8 cellular contexts compared by ENCODE assay signal in the genomic region with DNA sequence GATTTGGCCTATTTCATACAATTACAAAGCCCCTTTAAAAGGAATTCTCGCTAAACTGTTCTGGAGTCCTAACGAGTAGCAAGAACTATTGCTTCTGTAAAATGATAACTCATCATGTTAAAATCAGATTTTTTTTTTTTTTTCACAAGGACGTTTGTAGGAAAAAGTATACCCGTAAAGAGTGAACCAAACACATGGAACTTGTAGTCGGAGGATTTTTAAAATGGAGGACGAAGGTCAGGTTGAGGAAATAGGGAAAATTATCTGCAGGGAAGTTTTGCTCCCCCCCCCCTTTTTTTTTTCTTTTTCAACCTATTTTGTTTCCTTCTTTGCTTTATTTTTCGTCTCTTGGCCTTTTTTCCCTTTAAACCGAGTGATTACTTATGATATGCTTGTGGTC. TPM values are rescaled to one million over a fixed set of nuclear protein-coding genes. Genes with fewer than 3 reads are reported as not detected.
DNase-seq lines count a peak whose midpoint lies in the region; ATAC-seq and TF ChIP-seq lines count a peak whose summit lies in the region.

No MANE protein-coding gene starts in this region.

- peak; percentile 12 for DNase-seq in HT1080 (ENCODE audit: low read depth)
- no peak for DNase-seq in WTC11 (ENCODE audit: low spot score)
- peak; percentile 12 for DNase-seq in hepatocyte (ENCODE audit: low spot score)
- no peak for DNase-seq in stimulated activated effector memory CD8-positive, alpha-beta T cell treated with anti-CD3 and anti-CD28 coated beads, Interleukin-12 subunit alpha, Interleukin-12 subunit beta, amount 100 ng/mL, for 72 hours (ENCODE audit: low spot score in 2 of 2)
- no peak for DNase-seq in OCI-M2 (lab: John Stamatoyannopoulos, UW; ENCODE audit: unreplicated experiment)
- no peak for DNase-seq in SKM-1 (lab: John Stamatoyannopoulos, UW; ENCODE audit: unreplicated experiment)

- peaks cover 49% of the 10 kb centered on the region for H3K79me2 ChIP-seq in hepatocyte

- H2AFZ ChIP-seq in hepatocyte = peak overlapping the region; percentile 55

- H3K9me3 Mint-ChIP-seq in WTC11 = peaks cover 18% of the 10 kb centered on the region
- peaks cover 4% of the 10 kb centered on the region for H3K9me3 Mint-ChIP-seq in stimulated activated effector memory CD8-positive, alpha-beta T cell treated with anti-CD3 and anti-CD28 coated beads, Interleukin-12 subunit alpha, Interleukin-12 subunit beta, amount 100 ng/mL, for 72 hours

- H4K20me1 ChIP-seq in hepatocyte (ENCODE audit: insufficient read depth, poor library complexity, severe bottlenecking) = no peaks in the 10 kb centered on the region

- peaks cover 11% of the 10 kb centered on the region for H3K27me3 Mint-ChIP-seq in WTC11 (ENCODE audit: low read depth)

- POLR2A ChIA-PET in WTC11 (lab: Charles Lee) = interaction anchor here (0.6 kb wide), 1 partner anchor 152 kb away, joined by 4 read pairs; no protein-coding TSS in a partner anchor

- ATAC-seq in WTC11 (no peak), HG02623 (IDR thresholded peaks at IDR 0.05; ENCODE audit: unreplicated experiment) (no peak)
- no peak for ATAC-seq in stimulated activated effector memory CD8-positive, alpha-beta T cell treated with anti-CD3 and anti-CD28 coated beads, Interleukin-12 subunit alpha, Interleukin-12 subunit beta, amount 100 ng/mL, for 72 hours

- CTCF ChIA-PET in WTC11 (lab: Charles Lee) = no interaction called here

- 5% methylated on average over 8 of the region's 8 CpGs for WGBS in hepatocyte (ENCODE audit: low lambda C conversion rate, missing lambda C conversion rate)

- H3K4me3 ChIP-seq in hepatocyte = peak overlapping the region; percentile 85

- peaks cover 44% of the 10 kb centered on the region for H3K4me1 Mint-ChIP-seq in WTC11
- peaks cover 24% of the 10 kb centered on the region for H3K4me1 Mint-ChIP-seq in stimulated activated effector memory CD8-positive, alpha-beta T cell treated with anti-CD3 and anti-CD28 coated beads, Interleukin-12 subunit alpha, Interleukin-12 subunit beta, amount 100 ng/mL, for 72 hours

- H3K27me3 ChIP-seq in hepatocyte = no peaks in the 10 kb centered on the region

- H3K9me2 ChIP-seq in hepatocyte (replicated peaks; ENCODE audit: insufficient read depth) = no peaks in the 10 kb centered on the region

- H3K9me3 ChIP-seq in hepatocyte (ENCODE audit: low read depth) = no peaks in the 10 kb centered on the region

- no peaks in the 10 kb centered on the region for H3K4me1 ChIP-seq in hepatocyte (ENCODE audit: insufficient read depth)

- peaks cover 31% of the 10 kb centered on the region for H3K36me3 Mint-ChIP-seq in WTC11
- H3K36me3 Mint-ChIP-seq in stimulated activated effector memory CD8-positive, alpha-beta T cell treated with anti-CD3 and anti-CD28 coated beads, Interleukin-12 subunit alpha, Interleukin-12 subunit beta, amount 100 ng/mL, for 72 hours = peaks cover 39% of the 10 kb centered on the region

- no peaks in the 10 kb centered on the region for H3K36me3 ChIP-seq in hepatocyte (replicated peaks; ENCODE audit: insufficient read depth, low read depth)

- TF ChIP-seq CTCF in C4-2B (conservative IDR thresholded peaks at IDR 0.05) (no peak), WTC11 (IDR thresholded peaks at IDR 0.05) (no peak), hepatocyte (IDR thresholded peaks at IDR 0.05; ENCODE audit: poor library complexity) (no peak)

- peak overlapping the region; percentile 62; the same call in 1 of the 2 replicates for H3K27ac ChIP-seq in C4-2B
- H3K27ac ChIP-seq in hepatocyte = peak overlapping the region; percentile 96

- H3K4me3 Mint-ChIP-seq in WTC11 = peak overlapping the region; percentile 96
- H3K4me3 Mint-ChIP-seq in stimulated activated effector memory CD8-positive, alpha-beta T cell treated with anti-CD3 and anti-CD28 coated beads, Interleukin-12 subunit alpha, Interleukin-12 subunit beta, amount 100 ng/mL, for 72 hours = peak overlapping the region; percentile 92

- H3K27ac Mint-ChIP-seq in WTC11 = peak overlapping the region; percentile 99
- H3K27ac Mint-ChIP-seq in stimulated activated effector memory CD8-positive, alpha-beta T cell treated with anti-CD3 and anti-CD28 coated beads, Interleukin-12 subunit alpha, Interleukin-12 subunit beta, amount 100 ng/mL, for 72 hours = peak overlapping the region; percentile 96

- H3K4me2 ChIP-seq in hepatocyte = peak overlapping the region; percentile 75

TF ChIP-seq in WTC11, 78 proteins besides CTCF, POLR2A, EP300 and RAD21:
- no peak for TF ChIP-seq ETV6 (CRISPR knock-in tag; IDR thresholded peaks at IDR 0.05)
- no peak for TF ChIP-seq HMGA2 (CRISPR knock-in tag; IDR thresholded peaks at IDR 0.05)
- TF ChIP-seq FOXP1 (CRISPR knock-in tag; IDR thresholded peaks at IDR 0.05; ENCODE audit: borderline replicate concordance) = no peak
- TF ChIP-seq FOXP4 (CRISPR knock-in tag; IDR thresholded peaks at IDR 0.05) = no peak
- no peak for TF ChIP-seq ZNF416 (CRISPR knock-in tag; IDR thresholded peaks at IDR 0.05)
- TF ChIP-seq, protein P1, sequence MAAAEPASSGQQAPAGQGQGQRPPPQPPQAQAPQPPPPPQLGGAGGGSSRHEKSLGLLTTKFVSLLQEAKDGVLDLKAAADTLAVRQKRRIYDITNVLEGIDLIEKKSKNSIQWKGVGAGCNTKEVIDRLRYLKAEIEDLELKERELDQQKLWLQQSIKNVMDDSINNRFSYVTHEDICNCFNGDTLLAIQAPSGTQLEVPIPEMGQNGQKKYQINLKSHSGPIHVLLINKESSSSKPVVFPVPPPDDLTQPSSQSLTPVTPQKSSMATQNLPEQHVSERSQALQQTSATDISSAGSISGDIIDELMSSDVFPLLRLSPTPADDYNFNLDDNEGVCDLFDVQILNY (CRISPR knock-in tag; IDR thresholded peaks at IDR 0.05) = no peak
- no peak for TF ChIP-seq JUN (CRISPR knock-in tag; IDR thresholded peaks at IDR 0.05)
- TF ChIP-seq, protein P2, sequence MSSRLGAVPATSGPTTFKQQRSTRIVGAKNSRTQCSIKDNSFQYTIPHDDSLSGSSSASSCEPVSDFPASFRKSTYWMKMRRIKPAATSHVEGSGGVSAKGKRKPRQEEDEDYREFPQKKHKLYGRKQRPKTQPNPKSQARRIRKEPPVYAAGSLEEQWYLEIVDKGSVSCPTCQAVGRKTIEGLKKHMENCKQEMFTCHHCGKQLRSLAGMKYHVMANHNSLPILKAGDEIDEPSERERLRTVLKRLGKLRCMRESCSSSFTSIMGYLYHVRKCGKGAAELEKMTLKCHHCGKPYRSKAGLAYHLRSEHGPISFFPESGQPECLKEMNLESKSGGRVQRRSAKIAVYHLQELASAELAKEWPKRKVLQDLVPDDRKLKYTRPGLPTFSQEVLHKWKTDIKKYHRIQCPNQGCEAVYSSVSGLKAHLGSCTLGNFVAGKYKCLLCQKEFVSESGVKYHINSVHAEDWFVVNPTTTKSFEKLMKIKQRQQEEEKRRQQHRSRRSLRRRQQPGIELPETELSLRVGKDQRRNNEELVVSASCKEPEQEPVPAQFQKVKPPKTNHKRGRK (CRISPR knock-in tag; IDR thresholded peaks at IDR 0.05; ENCODE audit: borderline replicate concordance) = no peak
- no peak for TF ChIP-seq SP1 (CRISPR knock-in tag; conservative IDR thresholded peaks at IDR 0.05)
- TF ChIP-seq FOXK1 (CRISPR knock-in tag; IDR thresholded peaks at IDR 0.05) = no peak
- no peak for TF ChIP-seq EMX1 (CRISPR knock-in tag; IDR thresholded peaks at IDR 0.05)

RNA-seq across cellular contexts. Expression of gene HSD17B12, which starts 1.0 kb away (rescaled TPM):
- 71.2 and 77.6 TPM in 2 replicates for total RNA-seq in HT1080 (2014; rRNA removed; shearing (Covaris generic))
- 78.9 and 99.9 TPM in 2 replicates for polyA plus RNA-seq in HT1080 (2015; cell fraction: cytosol; rRNA removed)
- 91.2 and 103 TPM in 2 replicates for polyA plus RNA-seq in HT1080 (2015; cell fraction: nucleus; rRNA removed)
- total RNA-seq in WTC11 (2021) (143 to 149 TPM (median 149 TPM) in 3 replicates), hepatocyte (137 and 140 TPM in 2 replicates)
- polyA plus RNA-seq in hepatocyte = 78.7 and 83.2 TPM in 2 replicates

Comparison
In these comparisons a context has a peak if more than half of its experiments do, and no peak if none do; other contexts are left out.
1. DNase-seq: peak in HT1080 (single experiment) and hepatocyte (single experiment); none in WTC11 (single experiment), stimulated activated effector memory CD8-positive, alpha-beta T cell treated with anti-CD3 and anti-CD28 coated beads, Interleukin-12 subunit alpha, Interleukin-12 subunit beta, amount 100 ng/mL, for 72 hours (0 of 2), OCI-M2 (single experiment) and SKM-1 (single experiment).